In genomic region chr17:13350466-13350865, GRCh38 we compare ENCODE assay signal across 12 cellular contexts.
DNase-seq lines count a peak whose midpoint lies in the region; ATAC-seq and TF ChIP-seq lines count a peak whose summit lies in the region.
"Had no signal": no experiment of that assay in that cellular context is flagged by ENCODE, and none has a peak within 500 bp of the region (broad histone marks: within the 10 kb centered on the region; RNA-seq: fewer than 3 reads in every experiment).

No MANE protein-coding gene starts in this region.

- POLR2A ChIA-PET in IMR-90 (lab: Charles Lee; ENCODE audit: unreplicated experiment): no interaction called here
- POLR2A ChIA-PET in naive thymus-derived CD8-positive, alpha-beta T cell (lab: Charles Lee): no interaction called here

- peaks cover 7% of the 10 kb centered on the region for H3K9me3 Mint-ChIP-seq in glutamatergic neuron (ENCODE audit: unreplicated experiment)
- H3K9me3 Mint-ChIP-seq in mesothelial cell of epicardium: peaks cover 8% of the 10 kb centered on the region
- H3K9me3 Mint-ChIP-seq in naive thymus-derived CD8-positive, alpha-beta T cell: peaks cover 0 to 5% (median 0%) of the 10 kb centered on the region in 9 donors

- H2BK120ac ChIP-seq in IMR-90 (ENCODE audit: low read depth, low read length): peak overlapping the region; percentile 86

- TF ChIP-seq CTCF in BE2C (IDR thresholded peaks at IDR 0.05; ENCODE audit: low read depth, low read length): no peak
- TF ChIP-seq CTCF in IMR-90 (conservative IDR thresholded peaks at IDR 0.05; ENCODE audit: low read depth, low read length): no peak
- no peak for TF ChIP-seq CTCF in glutamatergic neuron (IDR thresholded peaks at IDR 0.05; ENCODE audit: partially characterized antibody, unreplicated experiment)
- no peak for TF ChIP-seq CTCF in mesothelial cell of epicardium (IDR thresholded peaks at IDR 0.05; ENCODE audit: unreplicated experiment)

- intact Hi-C loops in IMR-90 (cut with micrococcal nuclease): no loop called here

- H3K9me1 ChIP-seq in IMR-90 (ENCODE audit: insufficient read depth, low read length): peaks cover 10% of the 10 kb centered on the region

- no peaks in the 10 kb centered on the region for H3K27me3 ChIP-seq in BE2C
- no peaks in the 10 kb centered on the region for H3K27me3 ChIP-seq in IMR-90 (ENCODE audit: control insufficient read depth, insufficient read depth, low read length)

- peak overlapping the region; percentile 91; the same call in 2 of the 3 replicates for H2BK15ac ChIP-seq in IMR-90 (ENCODE audit: low read depth, low read length)

- peak; percentile 15 for DNase-seq in BE2C
- DNase-seq in IMR-90: no peak
- peak; percentile 58 for DNase-seq in glutamatergic neuron
- DNase-seq in retina: peak; percentile 7
- DNase-seq in NK-92 treated with Interleukin-12 subunit alpha and Interleukin-12 subunit beta, amount 100 ng/mL, for 24 hours (lab: John Stamatoyannopoulos, UW): no peak
- no peak for DNase-seq in mesothelial cell of epicardium (ENCODE audit: low spot score in 2 of 2, unreplicated experiment in 2 of 2)
- no peak for DNase-seq in activated CD4-positive, alpha-beta T cell treated with anti-CD3 and anti-CD28 coated beads, Interleukin-2, amount 50 U/mL, for 48 hours
- DNase-seq in naive thymus-derived CD8-positive, alpha-beta T cell: no peak
- DNase-seq: ACHN; CD8-positive, alpha-beta memory T cell; DMS53; GF-D8 had no signal

- H4K91ac ChIP-seq in IMR-90 (ENCODE audit: insufficient read depth, low read depth, low read length): peak overlapping the region; percentile 82

- H3K36me3 Mint-ChIP-seq in glutamatergic neuron (ENCODE audit: unreplicated experiment) (peaks cover 5% of the 10 kb centered on the region), mesothelial cell of epicardium (no peaks in the 10 kb centered on the region)
- H3K36me3 Mint-ChIP-seq in naive thymus-derived CD8-positive, alpha-beta T cell: no peaks in the 10 kb centered on the region
- H3K36me3 Mint-ChIP-seq: CD8-positive, alpha-beta memory T cell had no signal

- H2AK5ac ChIP-seq in IMR-90 (ENCODE audit: low read depth, low read length): peak overlapping the region; percentile 41

- H2AK9ac ChIP-seq in IMR-90 (replicated peaks; ENCODE audit: low read depth, low read length, poor library complexity): no peak overlapping the region

- no peak overlapping the region; the same call in 1 of the 2 replicates for H3K27ac ChIP-seq in IMR-90 (ENCODE audit: insufficient read depth, low read length)

- no peak for ATAC-seq in IMR-90 (ENCODE audit: low read depth)
- no peak for ATAC-seq in naive thymus-derived CD8-positive, alpha-beta T cell

- no peak for TF ChIP-seq RAD21 in IMR-90 (IDR thresholded peaks at IDR 0.05; ENCODE audit: low read length)

- H3K4me2 ChIP-seq in IMR-90 (ENCODE audit: low read depth, low read length): no peak overlapping the region

- no peaks in the 10 kb centered on the region for H4K20me1 ChIP-seq in IMR-90 (ENCODE audit: insufficient read depth, low read length)

- H3K14ac ChIP-seq in IMR-90 (replicated peaks; ENCODE audit: low read depth, low read length): peak overlapping the region; percentile 65; the same call in 1 of the 2 replicates

- dilution Hi-C loops in IMR-90 (cut with HindIII; ENCODE audit: low sequenced_read_pairs, unreplicated experiment): no loop called here

- H3K4me3 Mint-ChIP-seq in glutamatergic neuron (ENCODE audit: unreplicated experiment) (no peak overlapping the region), mesothelial cell of epicardium (no peak overlapping the region)
- H3K4me3 Mint-ChIP-seq in naive thymus-derived CD8-positive, alpha-beta T cell: no peak overlapping the region
- H3K4me3 Mint-ChIP-seq: CD8-positive, alpha-beta memory T cell had no signal

- in situ Hi-C loops in IMR-90 (cut with MboI; ENCODE audit: low sequenced_read_pairs): no loop called here

- H3K79me1 ChIP-seq in IMR-90 (ENCODE audit: low read depth in 1 of 2, low read length in 2 of 2): peaks cover 0 to 5% of the 10 kb centered on the region in 2 experiments; a peak in 2 of 4 replicates

- H2BK5ac ChIP-seq in IMR-90 (ENCODE audit: low read depth, low read length, poor library complexity, severe bottlenecking): peak overlapping the region; percentile 59

- no TSS peak for BruUV-seq in IMR-90 (replicated peaks; lab: Mats Ljungman, UMichigan)

- peak overlapping the region; percentile 24; the same call in 1 of the 2 replicates for H3K18ac ChIP-seq in IMR-90 (ENCODE audit: low read depth, low read length)

- no peak overlapping the region for H3K56ac ChIP-seq in IMR-90 (ENCODE audit: extremely low read depth, insufficient read depth, low read length)

- H3K4ac ChIP-seq in IMR-90 (ENCODE audit: low read depth, low read length): peak overlapping the region; percentile 66; the same call in 1 of the 2 replicates

- peaks cover 6% of the 10 kb centered on the region for H3K27me3 Mint-ChIP-seq in glutamatergic neuron (ENCODE audit: unreplicated experiment)
- H3K27me3 Mint-ChIP-seq in mesothelial cell of epicardium (ENCODE audit: low read depth): no peaks in the 10 kb centered on the region
- H3K27me3 Mint-ChIP-seq in naive thymus-derived CD8-positive, alpha-beta T cell: peaks cover 0 to 13% (median 5%) of the 10 kb centered on the region in 5 donors

- H3K4me3 ChIP-seq in BE2C (ENCODE audit: low read depth, low read length): no peak overlapping the region
- no peak overlapping the region for H3K4me3 ChIP-seq in IMR-90 (ENCODE audit: insufficient read depth, low read depth, low read length)

- 100% methylated on average over 3 of the region's 9 CpGs; no CpG with 5 or more reads in 1 of the 2 experiments for WGBS in IMR-90 (ENCODE audit: extremely low coverage in 2 of 2, insufficient read length in 1 of 2), 2 experiments

- no peaks in the 10 kb centered on the region for H3K36me3 ChIP-seq in BE2C
- H3K36me3 ChIP-seq in IMR-90 (ENCODE audit: control insufficient read depth, insufficient read depth, low read length): no peaks in the 10 kb centered on the region

- H3K23ac ChIP-seq in IMR-90 (ENCODE audit: low read depth, low read length): no peak overlapping the region

- H2BK20ac ChIP-seq in IMR-90 (ENCODE audit: low read depth, low read length): peak overlapping the region; percentile 88

- CTCF ChIA-PET in IMR-90 (lab: Yijun Ruan, JAX): no interaction called here

- H3K4me1 Mint-ChIP-seq in glutamatergic neuron (ENCODE audit: low read depth, unreplicated experiment): peaks cover 11% of the 10 kb centered on the region
- peaks cover 6% of the 10 kb centered on the region for H3K4me1 Mint-ChIP-seq in mesothelial cell of epicardium
- H3K4me1 Mint-ChIP-seq in naive thymus-derived CD8-positive, alpha-beta T cell: no peaks in the 10 kb centered on the region
- H3K4me1 Mint-ChIP-seq: CD8-positive, alpha-beta memory T cell had no signal

- TF ChIP-seq POLR2A in IMR-90 (IDR thresholded peaks at IDR 0.05; ENCODE audit: low read depth, low read length): no peak

- peaks cover 10% of the 10 kb centered on the region; the same call in 1 of the 2 replicates for H3K4me1 ChIP-seq in BE2C
- H3K4me1 ChIP-seq in IMR-90 (ENCODE audit: control insufficient read depth, insufficient read depth, low read length): peaks cover 19% of the 10 kb centered on the region

- H3K9ac ChIP-seq in IMR-90 (ENCODE audit: low read depth, low read length): no peak overlapping the region

- no peak overlapping the region for H2AFZ ChIP-seq in IMR-90 (replicated peaks; ENCODE audit: low read length, poor library complexity)

- no peaks in the 10 kb centered on the region for H3K9me3 ChIP-seq in BE2C
- no peaks in the 10 kb centered on the region for H3K9me3 ChIP-seq in IMR-90 (ENCODE audit: control insufficient read depth, insufficient read depth, low read length)

- H4K5ac ChIP-seq in IMR-90 (ENCODE audit: low read depth, low read length): peak overlapping the region; percentile 34; the same call in 1 of the 2 replicates

- peak overlapping the region; percentile 49 to 79; a peak in 3 of 4 replicates for H4K8ac ChIP-seq in IMR-90 (ENCODE audit: low read depth in 2 of 2, low read length in 2 of 2)

- H3K27ac Mint-ChIP-seq in glutamatergic neuron (ENCODE audit: unreplicated experiment) (peak overlapping the region; percentile 23), mesothelial cell of epicardium (no peak overlapping the region)
- no peak overlapping the region for H3K27ac Mint-ChIP-seq in naive thymus-derived CD8-positive, alpha-beta T cell
- H3K27ac Mint-ChIP-seq: CD8-positive, alpha-beta memory T cell had no signal

TF ChIP-seq in IMR-90, 13 proteins besides CTCF, POLR2A, EP300 and RAD21 (continues in another document):
- TF ChIP-seq RFX5 (IDR thresholded peaks at IDR 0.05; ENCODE audit: low read depth, low read length) (no peak), RCOR1 (IDR thresholded peaks at IDR 0.05; ENCODE audit: insufficient replicate concordance, low read length) (no peak), SMC3 (IDR thresholded peaks at IDR 0.05; ENCODE audit: low read depth, low read length) (no peak), ELK1 (IDR thresholded peaks at IDR 0.05; ENCODE audit: borderline replicate concordance, low read depth, low read length) (no peak), BHLHE40 (IDR thresholded peaks at IDR 0.05; ENCODE audit: low read depth, low read length) (no peak), USF2 (IDR thresholded peaks at IDR 0.05; ENCODE audit: low read depth, low read length) (no peak), CHD1 (IDR thresholded peaks at IDR 0.05; ENCODE audit: low read depth, low read length) (no peak), MAZ (IDR thresholded peaks at IDR 0.05; ENCODE audit: borderline replicate concordance, low read depth, low read length) (no peak), FOS (IDR thresholded peaks at IDR 0.05; ENCODE audit: low read depth, low read length) (no peak), CEBPB (IDR thresholded peaks at IDR 0.05; ENCODE audit: low read depth, low read length) (no peak), MXI1 (IDR thresholded peaks at IDR 0.05; ENCODE audit: borderline replicate concordance, low read depth, low read length) (no peak), MAFK (IDR thresholded peaks at IDR 0.05; ENCODE audit: low read depth, low read length) (no peak)

Comparison
In these comparisons a context has a peak if more than half of its experiments do, and no peak if none do; other contexts are left out.
1. DNase-seq: peak in BE2C (single experiment), glutamatergic neuron (single experiment) and retina (single experiment); none in IMR-90 (single experiment), NK-92 treated with Interleukin-12 subunit alpha and Interleukin-12 subunit beta, amount 100 ng/mL, for 24 hours (single experiment), mesothelial cell of epicardium (0 of 2), activated CD4-positive, alpha-beta T cell treated with anti-CD3 and anti-CD28 coated beads, Interleukin-2, amount 50 U/mL, for 48 hours (0 of 2) and naive thymus-derived CD8-positive, alpha-beta T cell (0 of 10).